9 cellular contexts compared by ENCODE assay signal in the genomic region with DNA sequence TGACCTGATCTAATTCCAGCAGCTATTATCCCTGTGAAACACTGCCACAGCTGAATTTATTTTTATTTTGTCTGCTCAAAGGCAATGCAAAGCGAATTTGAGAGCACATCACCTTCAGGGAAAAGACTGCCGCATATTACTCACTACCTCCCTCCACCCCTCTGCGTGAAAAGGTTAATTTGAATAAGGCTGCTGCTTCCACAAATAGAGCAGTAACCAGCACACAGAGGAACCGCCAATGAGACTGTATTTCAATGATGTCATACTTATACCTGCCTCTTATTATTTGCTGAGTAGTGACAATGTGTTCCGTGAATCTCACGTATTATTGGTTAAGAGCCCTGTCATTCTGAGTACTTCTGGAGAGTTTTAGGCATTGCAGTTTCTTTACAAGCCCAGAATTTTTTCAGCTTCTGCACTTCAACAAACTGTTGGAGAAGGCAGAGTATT.
DNase-seq lines count a peak whose midpoint lies in the region; ATAC-seq and TF ChIP-seq lines count a peak whose summit lies in the region.
"Had no signal": no experiment of that assay in that cellular context is flagged by ENCODE, and none has a peak within 500 bp of the region (broad histone marks: within the 10 kb centered on the region; RNA-seq: fewer than 3 reads in every experiment).

No MANE protein-coding gene starts in this region.

- 55 to 59% methylated on average over 2 to 6 of the region's 6 CpGs for WGBS in endodermal cell (ENCODE audit: insufficient coverage in 1 of 2, insufficient read length in 1 of 2), 2 experiments

- no peak overlapping the region for H3K4me3 Mint-ChIP-seq in activated CD8-positive, alpha-beta memory T cell treated with anti-CD3 and anti-CD28 coated beads, Interleukin-2, amount 10 ng/mL, durations not matched to agents 7 days and 5 days
- peak overlapping the region; percentile 30 for H3K4me3 Mint-ChIP-seq in activated CD4-positive, alpha-beta T cell treated with anti-CD3 and anti-CD28 coated beads for 36 hours
- no peak overlapping the region for H3K4me3 Mint-ChIP-seq in endodermal cell

- peak; percentile 64 for ATAC-seq in activated CD8-positive, alpha-beta memory T cell treated with anti-CD3 and anti-CD28 coated beads, Interleukin-2, amount 10 ng/mL, durations not matched to agents 7 days and 5 days
- peak; percentile 64 for ATAC-seq in HG02642 (IDR thresholded peaks at IDR 0.05; ENCODE audit: poor library complexity, unreplicated experiment)
- ATAC-seq in activated CD4-positive, alpha-beta T cell treated with anti-CD3 and anti-CD28 coated beads for 36 hours, result peak; percentile 82

- H3K4me1 Mint-ChIP-seq in activated CD8-positive, alpha-beta memory T cell treated with anti-CD3 and anti-CD28 coated beads, Interleukin-2, amount 10 ng/mL, durations not matched to agents 7 days and 5 days, result peaks cover 38% of the 10 kb centered on the region
- peaks cover 48% of the 10 kb centered on the region for H3K4me1 Mint-ChIP-seq in activated CD4-positive, alpha-beta T cell treated with anti-CD3 and anti-CD28 coated beads for 36 hours
- peaks cover 23% of the 10 kb centered on the region for H3K4me1 Mint-ChIP-seq in endodermal cell

- H3K27me3 ChIP-seq in endodermal cell (ENCODE audit: control insufficient read depth, insufficient read depth, low read length, poor library complexity, severe bottlenecking) (no peaks in the 10 kb centered on the region), muscle layer of colon (ENCODE audit: control insufficient read depth in 1 of 2, insufficient read depth in 2 of 2, low read length in 2 of 2) (no peaks in the 10 kb centered on the region)

- H3K36me3 ChIP-seq in endodermal cell (ENCODE audit: control insufficient read depth, insufficient read depth, low read length) (no peaks in the 10 kb centered on the region), muscle layer of colon (ENCODE audit: insufficient read depth, low read length) (no peaks in the 10 kb centered on the region)

- no peaks in the 10 kb centered on the region for H3K36me3 Mint-ChIP-seq in activated CD8-positive, alpha-beta memory T cell treated with anti-CD3 and anti-CD28 coated beads, Interleukin-2, amount 10 ng/mL, durations not matched to agents 7 days and 5 days
- no peaks in the 10 kb centered on the region for H3K36me3 Mint-ChIP-seq in activated CD4-positive, alpha-beta T cell treated with anti-CD3 and anti-CD28 coated beads for 36 hours (ENCODE audit: low read depth)
- H3K36me3 Mint-ChIP-seq in endodermal cell (ENCODE audit: low read depth), result no peaks in the 10 kb centered on the region

- no peaks in the 10 kb centered on the region for H3K27me3 Mint-ChIP-seq in activated CD8-positive, alpha-beta memory T cell treated with anti-CD3 and anti-CD28 coated beads, Interleukin-2, amount 10 ng/mL, durations not matched to agents 7 days and 5 days
- no peaks in the 10 kb centered on the region for H3K27me3 Mint-ChIP-seq in activated CD4-positive, alpha-beta T cell treated with anti-CD3 and anti-CD28 coated beads for 36 hours
- no peaks in the 10 kb centered on the region for H3K27me3 Mint-ChIP-seq in endodermal cell (ENCODE audit: insufficient read depth)

- POLR2A ChIA-PET in activated CD4-positive, alpha-beta T cell treated with anti-CD3 and anti-CD28 coated beads for 36 hours (lab: Charles Lee), result interaction anchor here (0.6 kb wide), 1 partner anchor 490 kb away, joined by 3 read pairs; no protein-coding TSS in a partner anchor

- CTCF ChIA-PET in activated CD8-positive, alpha-beta memory T cell treated with anti-CD3 and anti-CD28 coated beads, Interleukin-2, amount 10 ng/mL, durations not matched to agents 7 days and 5 days (lab: Charles Lee), result interaction anchor here (0.9 to 1.1 kb wide), 2 partner anchors 154 to 929 kb away, joined by 3 read pairs; no protein-coding TSS in a partner anchor
- CTCF ChIA-PET in activated CD4-positive, alpha-beta T cell treated with anti-CD3 and anti-CD28 coated beads for 36 hours (lab: Charles Lee), result interaction anchor here (0.6 to 2.5 kb wide), 6 partner anchors 10 to 478 kb away, joined by 3 to 6 read pairs (median 4); no protein-coding TSS in a partner anchor

- H3K9me3 Mint-ChIP-seq in activated CD8-positive, alpha-beta memory T cell treated with anti-CD3 and anti-CD28 coated beads, Interleukin-2, amount 10 ng/mL, durations not matched to agents 7 days and 5 days (ENCODE audit: low read depth), result no peaks in the 10 kb centered on the region
- no peaks in the 10 kb centered on the region for H3K9me3 Mint-ChIP-seq in activated CD4-positive, alpha-beta T cell treated with anti-CD3 and anti-CD28 coated beads for 36 hours (ENCODE audit: low read depth)
- no peaks in the 10 kb centered on the region for H3K9me3 Mint-ChIP-seq in endodermal cell

- no peaks in the 10 kb centered on the region for H3K4me1 ChIP-seq in endodermal cell (ENCODE audit: control insufficient read depth, insufficient read depth, low read length)
- H3K4me1 ChIP-seq in muscle layer of colon (ENCODE audit: insufficient read depth, low read length), result peaks cover 46% of the 10 kb centered on the region

- H3K9ac ChIP-seq in endodermal cell (ENCODE audit: extremely low read depth, low read length, poor library complexity, severe bottlenecking), result no peak overlapping the region
- peak overlapping the region; percentile 0 for H3K9ac ChIP-seq in muscle layer of colon (ENCODE audit: low read length)

- no peaks in the 10 kb centered on the region for H3K9me3 ChIP-seq in endodermal cell (ENCODE audit: control insufficient read depth, low read length)
- no peaks in the 10 kb centered on the region for H3K9me3 ChIP-seq in muscle layer of colon (ENCODE audit: low read length)

- H3K4me3 ChIP-seq in endodermal cell (ENCODE audit: low read length) (no peak overlapping the region), muscle layer of colon (ENCODE audit: low read depth in 1 of 2, low read length in 2 of 2) (peak overlapping the region in 1 of 2 donors; percentile 1)

- H3K27ac ChIP-seq in endodermal cell (ENCODE audit: low read depth, low read length) (peak overlapping the region; percentile 60), muscle layer of colon (ENCODE audit: low read depth, low read length) (peak overlapping the region; percentile 61)
- H3K27ac ChIP-seq: C4-2B had no signal

- no peak for TF ChIP-seq CTCF in endodermal cell (conservative IDR thresholded peaks at IDR 0.05)

- DNase-seq in activated CD8-positive, alpha-beta memory T cell treated with anti-CD3 and anti-CD28 coated beads, Interleukin-2, amount 10 ng/mL, durations not matched to agents 7 days and 5 days, result peak; percentile 48
- no peak for DNase-seq in activated CD8-positive, alpha-beta memory T cell treated with anti-CD3 and anti-CD28 coated beads for 24 hours
- DNase-seq in NCI-H146 (lab: John Stamatoyannopoulos, UW) (peak; percentile 72), endodermal cell (peak; percentile 73), epidermal melanocyte (ENCODE audit: insufficient read length, low spot score) (no peak)
- DNase-seq in activated CD4-positive, alpha-beta T cell treated with anti-CD3 and anti-CD28 coated beads for 36 hours, result peak; percentile 46

- intact Hi-C loops in activated CD4-positive, alpha-beta T cell treated with anti-CD3 and anti-CD28 coated beads for 36 hours (cut with DNase I, micrococcal nuclease), result no loop called here

- no peak overlapping the region for H3K27ac Mint-ChIP-seq in activated CD8-positive, alpha-beta memory T cell treated with anti-CD3 and anti-CD28 coated beads, Interleukin-2, amount 10 ng/mL, durations not matched to agents 7 days and 5 days
- no peak overlapping the region for H3K27ac Mint-ChIP-seq in activated CD4-positive, alpha-beta T cell treated with anti-CD3 and anti-CD28 coated beads for 36 hours
- H3K27ac Mint-ChIP-seq in endodermal cell, result no peak overlapping the region

Comparison
In these comparisons a context has a peak if more than half of its experiments do, and no peak if none do; other contexts are left out.
1. DNase-seq: peak in activated CD8-positive, alpha-beta memory T cell treated with anti-CD3 and anti-CD28 coated beads, Interleukin-2, amount 10 ng/mL, durations not matched to agents 7 days and 5 days (single experiment), NCI-H146 (single experiment), activated CD4-positive, alpha-beta T cell treated with anti-CD3 and anti-CD28 coated beads for 36 hours (single experiment) and endodermal cell (single experiment); none in activated CD8-positive, alpha-beta memory T cell treated with anti-CD3 and anti-CD28 coated beads for 24 hours (single experiment) and epidermal melanocyte (single experiment).
2. Peak in every context shown above with its lines, with median percentiles within 50 percentile points of each other: ATAC-seq.